ENCODE assay signal across 2 cellular contexts in the genomic region with DNA sequence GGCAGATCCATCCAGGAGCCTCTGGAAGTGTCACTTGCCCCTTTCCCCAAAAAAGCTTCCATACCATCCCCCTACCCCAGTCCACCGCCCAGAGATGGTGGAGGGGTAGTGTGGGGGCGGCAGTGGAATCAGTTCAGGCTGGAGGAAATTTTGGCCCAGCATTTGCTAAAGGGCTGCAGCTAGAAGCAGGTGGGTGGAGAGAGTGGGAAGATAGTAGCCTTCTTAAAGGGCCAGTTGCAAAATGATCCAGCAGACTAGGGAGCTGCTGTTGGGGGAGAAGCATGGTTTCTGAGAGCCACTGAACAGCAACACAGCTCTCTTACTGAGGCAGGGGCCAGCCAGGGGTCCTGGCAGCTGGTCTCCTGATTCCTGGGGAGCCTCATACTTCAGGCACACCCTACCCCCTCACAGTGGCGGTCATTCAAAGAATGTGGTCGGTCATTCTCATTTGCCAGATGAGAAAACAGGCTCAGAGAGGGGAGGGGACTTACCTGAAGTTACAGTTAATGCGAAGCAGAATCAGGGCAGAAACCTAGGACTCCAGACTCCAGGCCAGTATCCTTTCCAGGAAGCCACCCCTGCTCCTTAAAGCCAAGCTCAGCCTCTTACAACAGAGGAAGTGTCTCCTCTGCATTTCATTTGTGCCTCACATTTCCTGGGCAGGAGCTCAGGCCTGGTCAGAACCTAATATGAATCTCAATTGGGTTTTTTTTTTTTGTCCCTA.
TF ChIP-seq lines count a peak whose summit lies in the region.

No MANE protein-coding gene starts in this region.

TF ChIP-seq in HEK293, 187 proteins besides CTCF, POLR2A, EP300 and RAD21:
- TF ChIP-seq ZNF280D (tag by site-specific recombination; IDR thresholded peaks at IDR 0.05) (no peak), ZNF792 (tag by site-specific recombination; IDR thresholded peaks at IDR 0.05) (no peak), ZFHX2 (tag by site-specific recombination; conservative IDR thresholded peaks at IDR 0.05) (peak; percentile 97), ZNF16 (tag by site-specific recombination; IDR thresholded peaks at IDR 0.05; ENCODE audit: low read depth) (no peak), TRIM28 (IDR thresholded peaks at IDR 0.05; ENCODE audit: borderline replicate concordance, low read length) (no peak), EGR2 (tag by site-specific recombination; IDR thresholded peaks at IDR 0.05; ENCODE audit: low read depth) (peak; percentile 95)

TF ChIP-seq in HepG2, 621 proteins besides CTCF, POLR2A, EP300 and RAD21:
- no peak for TF ChIP-seq SNAPC5 (CRISPR knock-in tag; IDR thresholded peaks at IDR 0.05; ENCODE audit: borderline replicate concordance)
- TF ChIP-seq, protein P1, sequence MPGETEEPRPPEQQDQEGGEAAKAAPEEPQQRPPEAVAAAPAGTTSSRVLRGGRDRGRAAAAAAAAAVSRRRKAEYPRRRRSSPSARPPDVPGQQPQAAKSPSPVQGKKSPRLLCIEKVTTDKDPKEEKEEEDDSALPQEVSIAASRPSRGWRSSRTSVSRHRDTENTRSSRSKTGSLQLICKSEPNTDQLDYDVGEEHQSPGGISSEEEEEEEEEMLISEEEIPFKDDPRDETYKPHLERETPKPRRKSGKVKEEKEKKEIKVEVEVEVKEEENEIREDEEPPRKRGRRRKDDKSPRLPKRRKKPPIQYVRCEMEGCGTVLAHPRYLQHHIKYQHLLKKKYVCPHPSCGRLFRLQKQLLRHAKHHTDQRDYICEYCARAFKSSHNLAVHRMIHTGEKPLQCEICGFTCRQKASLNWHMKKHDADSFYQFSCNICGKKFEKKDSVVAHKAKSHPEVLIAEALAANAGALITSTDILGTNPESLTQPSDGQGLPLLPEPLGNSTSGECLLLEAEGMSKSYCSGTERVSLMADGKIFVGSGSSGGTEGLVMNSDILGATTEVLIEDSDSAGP (CRISPR knock-in tag; IDR thresholded peaks at IDR 0.05; ENCODE audit: borderline replicate concordance): peak; percentile 91
